In genomic region chr11:59857444-59858434, GRCh38 we compare ENCODE assay signal across 13 cellular contexts. TPM values are rescaled to one million over a fixed set of nuclear protein-coding genes. Genes with fewer than 3 reads are reported as not detected.
DNase-seq lines count a peak whose midpoint lies in the region; ATAC-seq, FAIRE-seq and TF ChIP-seq lines count a peak whose summit lies in the region.
"Had no signal": no experiment of that assay in that cellular context is flagged by ENCODE, and none has a peak within 500 bp of the region (broad histone marks: within the 10 kb centered on the region; RNA-seq: fewer than 3 reads in every experiment).

No MANE protein-coding gene starts in this region.

- H3K4me3 ChIP-seq in A549 (no peak overlapping the region), GM23338 (no peak overlapping the region), fibroblast of villous mesenchyme (ENCODE audit: low read depth, low read length) (no peak overlapping the region)
- H3K4me3 ChIP-seq: ascending aorta had no signal

- no peaks in the 10 kb centered on the region for H3F3A ChIP-seq in GM23338 (replicated peaks; ENCODE audit: low read depth)

- no peaks in the 10 kb centered on the region for H4K20me1 ChIP-seq in GM23338 (replicated peaks; ENCODE audit: insufficient read depth)

- TF ChIP-seq POLR2A in A549 (IDR thresholded peaks at IDR 0.05; ENCODE audit: low read length), result no peak

- WGBS in A549 (ENCODE audit: missing lambda C conversion rate), result 16% methylated on average over 10 of the region's 10 CpGs

- no peak overlapping the region for H3K4me3 Mint-ChIP-seq in GM23338
- H3K4me3 Mint-ChIP-seq in T-helper 17 cell, result peak overlapping the region; percentile 8
- H3K4me3 Mint-ChIP-seq in chondrocyte (ENCODE audit: unreplicated experiment), result no peak overlapping the region
- H3K4me3 Mint-ChIP-seq: naive B cell had no signal

- no peak for TF ChIP-seq RAD21 in A549 (conservative IDR thresholded peaks at IDR 0.05 in 1 of 2, IDR thresholded peaks at IDR 0.05 in 1 of 2)

- H3K27me3 Mint-ChIP-seq in GM23338 (ENCODE audit: insufficient read depth, low read depth, poor library complexity), result no peaks in the 10 kb centered on the region
- peaks cover 10% of the 10 kb centered on the region for H3K27me3 Mint-ChIP-seq in T-helper 17 cell
- peaks cover 22% of the 10 kb centered on the region for H3K27me3 Mint-ChIP-seq in chondrocyte (ENCODE audit: low read depth)
- H3K27me3 Mint-ChIP-seq: naive B cell had no signal

- no peaks in the 10 kb centered on the region for H3K9me3 Mint-ChIP-seq in GM23338
- H3K9me3 Mint-ChIP-seq in chondrocyte (ENCODE audit: low read depth), result no peaks in the 10 kb centered on the region
- H3K9me3 Mint-ChIP-seq: naive B cell had no signal

- peak; percentile 28 for FAIRE-seq in A549 (lab: Jason Lieb, UNC)
- FAIRE-seq: frontal cortex had no signal

- DNase-seq in A549 (ENCODE audit: low read depth in 1 of 2, low spot score in 1 of 2) (peak; percentile 6 to 29), GM23338 (ENCODE audit: low spot score) (peak; percentile 54), T-helper 17 cell (no peak), fibroblast of villous mesenchyme (ENCODE audit: low read depth) (peak; percentile 8), AG08396 (ENCODE audit: low spot score) (no peak), chondrocyte (ENCODE audit: low spot score) (no peak)
- no peak for DNase-seq in stimulated activated naive CD4-positive, alpha-beta T cell (lab: John Stamatoyannopoulos, UW)
- DNase-seq: DMS153, naive B cell, NCI-H2029 treated with DMSO at 0.1 percent for 48 hours had no signal

- no peaks in the 10 kb centered on the region for H3K9me3 ChIP-seq in A549
- no peaks in the 10 kb centered on the region for H3K9me3 ChIP-seq in T-helper 17 cell (ENCODE audit: control insufficient read depth, low read length, poor library complexity, severe bottlenecking)
- H3K9me3 ChIP-seq: ascending aorta had no signal

- no peak for TF ChIP-seq EP300 in A549 (IDR thresholded peaks at IDR 0.05)

- POLR2A ChIA-PET in A549 (lab: Yijun Ruan, JAX), result no interaction called here

- H3K4me1 Mint-ChIP-seq in GM23338, result peaks cover 12% of the 10 kb centered on the region
- peaks cover 15% of the 10 kb centered on the region for H3K4me1 Mint-ChIP-seq in T-helper 17 cell
- no peaks in the 10 kb centered on the region for H3K4me1 Mint-ChIP-seq in chondrocyte (ENCODE audit: low read depth)

- no peaks in the 10 kb centered on the region for H3K27me3 ChIP-seq in GM23338 (ENCODE audit: insufficient read depth)
- H3K27me3 ChIP-seq: ascending aorta had no signal

- H3K36me3 ChIP-seq in GM23338 (ENCODE audit: insufficient read depth), result no peaks in the 10 kb centered on the region
- H3K36me3 ChIP-seq: ascending aorta had no signal

- CTCF ChIA-PET in A549 (lab: Yijun Ruan, JAX), result no interaction called here

- H3K4me1 ChIP-seq in A549 (peaks cover 10% of the 10 kb centered on the region; the same call in 2 of the 3 replicates), GM23338 (ENCODE audit: insufficient read depth) (peaks cover 9% of the 10 kb centered on the region; the same call in 1 of the 2 replicates)
- H3K4me1 ChIP-seq: ascending aorta had no signal

- H3K36me3 Mint-ChIP-seq in GM23338 (ENCODE audit: low read depth) (no peaks in the 10 kb centered on the region), T-helper 17 cell (ENCODE audit: low read depth) (peaks cover 2% of the 10 kb centered on the region), chondrocyte (ENCODE audit: low read depth) (no peaks in the 10 kb centered on the region)
- H3K36me3 Mint-ChIP-seq: naive B cell had no signal

- ATAC-seq in A549 (0 out of 6 replicates have a peak, but pooled peaks of 1 of the 2 experiments have one; percentile 17), GM23338 (peak; percentile 79), T-helper 17 cell (peak; percentile 68), GM18909 (IDR thresholded peaks at IDR 0.05; ENCODE audit: poor library complexity, unreplicated experiment) (no peak)

- H3K27ac Mint-ChIP-seq in GM23338 (peak overlapping the region; percentile 49; the same call in 1 of the 2 replicates), T-helper 17 cell (no peak overlapping the region), chondrocyte (ENCODE audit: unreplicated experiment) (no peak overlapping the region)

- no peaks in the 10 kb centered on the region for H3K79me2 ChIP-seq in GM23338 (replicated peaks; ENCODE audit: insufficient read depth)

- H3K4me2 ChIP-seq in A549 (peak overlapping the region; percentile 39), GM23338 (no peak overlapping the region)

- H3K27ac ChIP-seq in A549, result no peak overlapping the region
- H3K27ac ChIP-seq in GM23338 (ENCODE audit: low read depth), result no peak overlapping the region
- H3K27ac ChIP-seq: ascending aorta had no signal

- H2AFZ ChIP-seq in GM23338, result no peak overlapping the region

- TF ChIP-seq CTCF in A549 (IDR thresholded peaks at IDR 0.05), result no peak
- TF ChIP-seq CTCF in GM23338 (conservative IDR thresholded peaks at IDR 0.05; ENCODE audit: low read depth in 2 of 2), result no peak
- TF ChIP-seq CTCF in fibroblast of villous mesenchyme (IDR thresholded peaks at IDR 0.05; ENCODE audit: insufficient read depth, low read depth, low read length), result no peak
- TF ChIP-seq CTCF in chondrocyte (IDR thresholded peaks at IDR 0.05), result no peak

- H3K9me2 ChIP-seq in GM23338 (ENCODE audit: insufficient read depth), result peaks cover 5% of the 10 kb centered on the region; the same call in 1 of the 2 replicates

TF ChIP-seq in A549, 52 proteins besides CTCF, POLR2A, EP300 and RAD21 (continues in another document):
- TF ChIP-seq JUN (IDR thresholded peaks at IDR 0.05), result no peak
- TF ChIP-seq MAZ (IDR thresholded peaks at IDR 0.05; ENCODE audit: borderline replicate concordance, low read depth, low read length), result no peak
- no peak for TF ChIP-seq FOSB (CRISPR knock-in tag; IDR thresholded peaks at IDR 0.05)
- no peak for TF ChIP-seq KDM1A (IDR thresholded peaks at IDR 0.05; ENCODE audit: low read depth)
- TF ChIP-seq POLR2AphosphoS2 (conservative IDR thresholded peaks at IDR 0.05; ENCODE audit: low read length), result no peak
- no peak for TF ChIP-seq SREBF2 (IDR thresholded peaks at IDR 0.05)
- no peak for TF ChIP-seq KDM5A (IDR thresholded peaks at IDR 0.05)
- no peak for TF ChIP-seq RFX5 (IDR thresholded peaks at IDR 0.05)

TF ChIP-seq in GM23338, 12 proteins besides CTCF, POLR2A, EP300 and RAD21 (continues in another document):
- no peak for TF ChIP-seq EZH2 (IDR thresholded peaks at IDR 0.05; ENCODE audit: low read depth, unreplicated experiment)
- no peak for TF ChIP-seq JUNB (IDR thresholded peaks at IDR 0.05; ENCODE audit: unreplicated experiment)
- TF ChIP-seq ZNF331 (CRISPR knock-in tag; IDR thresholded peaks at IDR 0.05; ENCODE audit: low read depth), result no peak
- TF ChIP-seq EZH2phosphoT487 (IDR thresholded peaks at IDR 0.05; ENCODE audit: unreplicated experiment), result no peak

RNA-seq across cellular contexts. Expression of gene TCN1, which starts 8.5 kb away (rescaled TPM):
- 0.79 and 1.5 TPM in 2 replicates for polyA plus RNA-seq in A549 (2011; rRNA removed)
- polyA plus RNA-seq in A549 (2012; cell fraction: cytosol; rRNA removed), result not detected in 2 replicates
- not detected in 2 replicates for polyA plus RNA-seq in A549 (2012; cell fraction: nucleus; rRNA removed)
- polyA plus RNA-seq in A549 (2017; fragmentation: RNase III; extraction: RNeasy Plus Mini Kit Qiagen cat#74134 plus additional on column Dnase treatment), result 0.18 to 0.47 TPM (median 0.22 TPM) in 3 replicates
- polyA minus RNA-seq in A549 (2011; rRNA and poly(A)+ RNA removed), result 0.21 and 1.1 TPM in 2 replicates
- total RNA-seq in GM23338 (2014; rRNA removed; shearing (Covaris generic)), result not detected in 2 replicates
- not detected in 2 replicates for polyA plus RNA-seq in GM23338 (2016; fragmentation: Nextera tagmentation; extraction: Ambion mirVana)
- total RNA-seq in T-helper 17 cell, result under 1 TPM in 1 of 2 donors, not detected in 1; 0.55 TPM
- not detected in 2 replicates for total RNA-seq in fibroblast of villous mesenchyme
- not detected in 3 replicates for total RNA-seq in chondrocyte
- total RNA-seq: ascending aorta, frontal cortex had no signal

RNA-seq across cellular contexts. Expression of gene CBLIF, which starts 12.4 kb away (rescaled TPM):
- polyA plus RNA-seq in A549 (2011; rRNA removed) (not detected in 2 replicates), A549 (2017; fragmentation: RNase III; extraction: RNeasy Plus Mini Kit Qiagen cat#74134 plus additional on column Dnase treatment) (not detected in 3 replicates), GM23338 (2016; fragmentation: Nextera tagmentation; extraction: Ambion mirVana) (not detected in 2 replicates)
- not detected in 2 replicates for polyA plus RNA-seq in A549 (2012; cell fraction: cytosol; rRNA removed)
- not detected in 2 replicates for polyA plus RNA-seq in A549 (2012; cell fraction: nucleus; rRNA removed)
- not detected in 2 replicates for polyA minus RNA-seq in A549 (2011; rRNA and poly(A)+ RNA removed)
- total RNA-seq in GM23338 (2014; rRNA removed; shearing (Covaris generic)), result not detected in 2 replicates
- total RNA-seq in T-helper 17 cell (not detected), fibroblast of villous mesenchyme (not detected in 2 replicates), chondrocyte (not detected in 3 replicates)
- total RNA-seq: frontal cortex had no signal

RNA-seq across cellular contexts. Expression of gene OOSP3, which starts 20.8 kb away (rescaled TPM):
- polyA plus RNA-seq in A549 (2011; rRNA removed) (not detected in 2 replicates), A549 (2017; fragmentation: RNase III; extraction: RNeasy Plus Mini Kit Qiagen cat#74134 plus additional on column Dnase treatment) (not detected in 3 replicates), GM23338 (2016; fragmentation: Nextera tagmentation; extraction: Ambion mirVana) (0.35 TPM in 1 of 2 replicates, not detected in the other)
- polyA plus RNA-seq in A549 (2012; cell fraction: cytosol; rRNA removed), result not detected in 2 replicates
- not detected in 2 replicates for polyA plus RNA-seq in A549 (2012; cell fraction: nucleus; rRNA removed)
- not detected in 2 replicates for polyA minus RNA-seq in A549 (2011; rRNA and poly(A)+ RNA removed)
- not detected in 2 replicates for total RNA-seq in GM23338 (2014; rRNA removed; shearing (Covaris generic))
- total RNA-seq in T-helper 17 cell (not detected), fibroblast of villous mesenchyme (not detected in 2 replicates), chondrocyte (not detected in 3 replicates)
- total RNA-seq: ascending aorta, frontal cortex had no signal

RNA-seq across cellular contexts. Expression of gene MRPL16, which starts 47.2 kb away (rescaled TPM):
- polyA plus RNA-seq in A549 (2011; rRNA removed) (62.8 and 77.7 TPM in 2 replicates), A549 (2017; fragmentation: RNase III; extraction: RNeasy Plus Mini Kit Qiagen cat#74134 plus additional on column Dnase treatment) (54.3 to 59.0 TPM (median 57.3 TPM) in 3 replicates), GM23338 (2016; fragmentation: Nextera tagmentation; extraction: Ambion mirVana) (149 and 176 TPM in 2 replicates)
- 69.6 and 75.1 TPM in 2 replicates for polyA plus RNA-seq in A549 (2012; cell fraction: cytosol; rRNA removed)
- 37.7 and 54.2 TPM in 2 replicates for polyA plus RNA-seq in A549 (2012; cell fraction: nucleus; rRNA removed)
- polyA minus RNA-seq in A549 (2011; rRNA and poly(A)+ RNA removed), result 29.6 and 30.8 TPM in 2 replicates
- 74.8 and 77.4 TPM in 2 replicates for total RNA-seq in GM23338 (2014; rRNA removed; shearing (Covaris generic))
- total RNA-seq in T-helper 17 cell (10 to 100 TPM; 18.4 to 21.8 TPM), fibroblast of villous mesenchyme (37.4 and 44.5 TPM in 2 replicates), chondrocyte (27.6 to 36.2 TPM (median 28.3 TPM) in 3 replicates)

Comparison
In these comparisons a context has a peak if more than half of its experiments do, and no peak if none do; other contexts are left out.
1. DNase-seq: peak in A549 (2 of 2), GM23338 (single experiment) and fibroblast of villous mesenchyme (single experiment); none in T-helper 17 cell (0 of 3), stimulated activated naive CD4-positive, alpha-beta T cell (0 of 6), AG08396 (single experiment) and chondrocyte (single experiment).